Comparison of ENCODE assay signal across 17 cellular contexts in the genomic region with DNA sequence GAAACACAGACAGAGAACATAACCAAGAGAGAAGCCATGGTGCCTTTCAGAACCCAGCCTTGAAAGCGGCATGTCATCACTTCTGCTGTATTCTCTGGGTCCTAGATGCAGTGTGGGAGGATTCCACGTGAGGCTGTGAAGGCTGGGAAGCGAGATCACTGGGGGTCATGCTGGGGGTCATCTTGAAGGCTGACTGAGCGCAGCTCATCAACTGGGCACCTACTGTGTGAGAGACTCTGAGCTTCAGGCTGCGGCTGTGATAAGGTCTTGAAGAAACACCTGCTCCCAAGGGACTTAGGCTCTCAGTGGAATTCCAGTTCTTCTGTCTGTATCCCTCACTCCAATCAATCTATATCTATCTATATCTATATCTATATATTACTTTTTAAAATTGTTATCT.
DNase-seq lines count a peak whose midpoint lies in the region; ATAC-seq, FAIRE-seq and TF ChIP-seq lines count a peak whose summit lies in the region.
"Had no signal": no experiment of that assay in that cellular context is flagged by ENCODE, and none has a peak within 500 bp of the region (broad histone marks: within the 10 kb centered on the region; RNA-seq: fewer than 3 reads in every experiment).

No MANE protein-coding gene starts in this region.

- no TSS peak for BruUV-seq in K562 (replicated peaks; lab: Mats Ljungman, UMichigan)

- H3K9me3 ChIP-seq in heart right ventricle, result no peaks in the 10 kb centered on the region
- H3K9me3 ChIP-seq in Karpas-422 (ENCODE audit: low read length), result no peaks in the 10 kb centered on the region
- no peaks in the 10 kb centered on the region for H3K9me3 ChIP-seq in K562 (replicated peaks; ENCODE audit: control insufficient read depth, insufficient read depth, low read depth, low read length)
- no peaks in the 10 kb centered on the region for H3K9me3 ChIP-seq in sigmoid colon
- H3K9me3 ChIP-seq in thyroid gland, result no peaks in the 10 kb centered on the region
- H3K9me3 ChIP-seq: MG63 had no signal

- FAIRE-seq in K562 (lab: Jason Lieb, UNC) (no peak), urothelium cell line (lab: Jason Lieb, UNC) (no peak)
- FAIRE-seq: D721Med had no signal

- H3K9ac ChIP-seq in Karpas-422 (ENCODE audit: low read length) (peak overlapping the region; percentile 23; the same call in 1 of the 2 replicates), K562 (ENCODE audit: insufficient read depth in 1 of 2, low read depth in 2 of 2, low read length in 2 of 2) (no peak overlapping the region)

- intact Hi-C loops in heart right ventricle (cut with DNase I) (loop anchor here in 6 of 10 donors (2.0 to 10.0 kb wide), 4 partner anchors 18 to 92 kb away; a partner anchor contains a TSS), left ventricle myocardium superior (cut with micrococcal nuclease) (no loop called here), K562 (cut with micrococcal nuclease) (no loop called here), sigmoid colon (cut with DNase I) (no loop called here), thyroid gland (cut with DNase I) (no loop called here)

- H3K79me2 ChIP-seq in Karpas-422 (ENCODE audit: low read length), result no peaks in the 10 kb centered on the region
- H3K79me2 ChIP-seq in K562 (ENCODE audit: control insufficient read depth, insufficient read depth, low read length), result no peaks in the 10 kb centered on the region

- no peak for TF ChIP-seq RAD21 in K562 (CRISPR knock-in tag; conservative IDR thresholded peaks at IDR 0.05 in 1 of 2, IDR thresholded peaks at IDR 0.05 in 1 of 2)

- H3K4me3 ChIP-seq in heart right ventricle (no peak overlapping the region), Karpas-422 (ENCODE audit: low read length) (no peak overlapping the region), K562 (no peak overlapping the region), sigmoid colon (no peak overlapping the region), thyroid gland (replicated peaks in 1 of 3) (no peak overlapping the region)
- H3K4me3 ChIP-seq: MG63, SK-N-MC had no signal

- no peak for TF ChIP-seq POLR2A in K562 (conservative IDR thresholded peaks at IDR 0.05)
- no peak for TF ChIP-seq POLR2A in sigmoid colon (IDR thresholded peaks at IDR 0.05)
- no peak for TF ChIP-seq POLR2A in thyroid gland (IDR thresholded peaks at IDR 0.05)

- H3K36me3 ChIP-seq in heart right ventricle (no peaks in the 10 kb centered on the region), Karpas-422 (ENCODE audit: insufficient read depth, low read length) (no peaks in the 10 kb centered on the region), K562 (ENCODE audit: control insufficient read depth, insufficient read depth, low read length) (no peaks in the 10 kb centered on the region), sigmoid colon (no peaks in the 10 kb centered on the region), thyroid gland (no peaks in the 10 kb centered on the region)
- H3K36me3 ChIP-seq: MG63 had no signal

- POLR2A ChIA-PET in K562 (lab: Yijun Ruan, JAX), result interaction anchor here (0.5 to 0.6 kb wide), 2 partner anchors 9 to 127 kb away, joined by 3 to 4 read pairs; no protein-coding TSS in a partner anchor

- no peaks in the 10 kb centered on the region for H3K27me3 ChIP-seq in heart right ventricle
- H3K27me3 ChIP-seq in Karpas-422 (ENCODE audit: low read length), result no peaks in the 10 kb centered on the region; the same call in 1 of the 2 replicates
- peaks cover 2 to 26% of the 10 kb centered on the region in 2 experiments; a peak in 2 of 5 replicates for H3K27me3 ChIP-seq in K562 (ENCODE audit: control insufficient read depth in 2 of 2, insufficient read depth in 2 of 2, low read length in 2 of 2)
- no peaks in the 10 kb centered on the region for H3K27me3 ChIP-seq in sigmoid colon
- H3K27me3 ChIP-seq in thyroid gland, result no peaks in the 10 kb centered on the region
- H3K27me3 ChIP-seq: MG63 had no signal

- peaks cover 12 to 50% (median 37%) of the 10 kb centered on the region in 9 donors for H3K4me1 ChIP-seq in heart right ventricle
- H3K4me1 ChIP-seq in Karpas-422 (ENCODE audit: low read length), result peaks cover 85% of the 10 kb centered on the region
- H3K4me1 ChIP-seq in K562 (replicated peaks in 1 of 2; ENCODE audit: control insufficient read depth in 2 of 2, insufficient read depth in 2 of 2, low read length in 2 of 2), result peaks cover 4% of the 10 kb centered on the region in 2 experiments; a peak in 4 of 5 replicates
- H3K4me1 ChIP-seq in sigmoid colon, result peaks cover 0 to 37% (median 26%) of the 10 kb centered on the region in 4 donors
- peaks cover 9 to 41% of the 10 kb centered on the region in 2 donors for H3K4me1 ChIP-seq in thyroid gland

- no peaks in the 10 kb centered on the region for H3K9me1 ChIP-seq in K562 (ENCODE audit: control insufficient read depth, insufficient read depth, low read length)

- H4K20me1 ChIP-seq in Karpas-422 (ENCODE audit: insufficient read depth, low read depth, low read length), result no peaks in the 10 kb centered on the region
- 0 out of 2 replicates have a peak, but pooled peaks cover 6% of the 10 kb centered on the region for H4K20me1 ChIP-seq in K562 (replicated peaks; ENCODE audit: control insufficient read depth, insufficient read depth, low read length)

- TF ChIP-seq CTCF in heart right ventricle (IDR thresholded peaks at IDR 0.05) (no peak), K562 (IDR thresholded peaks at IDR 0.05 in 2 of 3, conservative IDR thresholded peaks at IDR 0.05 in 1 of 3; ENCODE audit: insufficient read depth in 2 of 3, low read depth in 1 of 3, low read length in 3 of 3) (no peak), sigmoid colon (IDR thresholded peaks at IDR 0.05) (no peak), thyroid gland (IDR thresholded peaks at IDR 0.05) (no peak)

- ATAC-seq in heart right ventricle, result no peak
- ATAC-seq in left ventricle myocardium superior, result no peak
- ATAC-seq in K562, result no peak
- no peak for ATAC-seq in HG03469 (IDR thresholded peaks at IDR 0.05; ENCODE audit: unreplicated experiment)

- H3K9me2 ChIP-seq in Karpas-422 (replicated peaks; ENCODE audit: insufficient read depth, low read length), result no peaks in the 10 kb centered on the region

- CTCF ChIA-PET in K562 (lab: Yijun Ruan, JAX; ENCODE audit: low intra/inter-chr PET ratio), result no interaction called here

- H3K4me2 ChIP-seq in Karpas-422 (ENCODE audit: low read depth, low read length, poor library complexity, severe bottlenecking), result peak overlapping the region; percentile 7
- H3K4me2 ChIP-seq in K562 (ENCODE audit: insufficient read depth, low read length), result no peak overlapping the region

- in situ Hi-C loops in K562 (cut with MboI), result no loop called here

- H2AFZ ChIP-seq in Karpas-422 (ENCODE audit: low read length) (no peak overlapping the region), K562 (ENCODE audit: low read depth, low read length) (no peak overlapping the region)

- DNase-seq in heart right ventricle (no peak), left ventricle myocardium superior (no peak), Karpas-422 (no peak), K562 (ENCODE audit: extremely low read depth in 1 of 4, low spot score in 3 of 4) (no peak), sigmoid colon (peak; percentile 53), thyroid gland (no peak), urothelium cell line (ENCODE audit: low spot score) (no peak)
- DNase-seq: MG63, NCI-H1048, NCI-H1436 treated with DMSO at 0.1 percent for 48 hours, NCI-H2029, NCI-H526 had no signal

- peak overlapping the region in 6 of 10 donors; percentile 76 to 97 (median 89) for H3K27ac ChIP-seq in heart right ventricle
- H3K27ac ChIP-seq in Karpas-422 (ENCODE audit: low read length), result peak overlapping the region; percentile 99
- H3K27ac ChIP-seq in K562 (ENCODE audit: extremely low read depth, low read depth, low read length), result no peak overlapping the region
- H3K27ac ChIP-seq in sigmoid colon, result peak overlapping the region in 2 of 4 donors; percentile 88 to 90
- no peak overlapping the region for H3K27ac ChIP-seq in thyroid gland
- H3K27ac ChIP-seq: C4-2B, HL-60, SK-N-MC had no signal

- WGBS in heart right ventricle, 2 donors, result 80 to 89% methylated on average over 5 of the region's 5 CpGs
- 0% methylated on average over 5 of the region's 5 CpGs for WGBS in K562 (ENCODE audit: insufficient coverage, low coverage, missing lambda C conversion rate)
- 77 to 88% methylated on average over 5 of the region's 5 CpGs for WGBS in sigmoid colon, 2 donors
- WGBS in thyroid gland, 2 donors, result 80% methylated on average over 5 of the region's 5 CpGs

- TF ChIP-seq EP300 in K562 (IDR thresholded peaks at IDR 0.05; ENCODE audit: low read length), result no peak
- TF ChIP-seq EP300 in sigmoid colon (IDR thresholded peaks at IDR 0.05), result no peak

TF ChIP-seq in K562, 482 proteins besides CTCF, POLR2A, EP300 and RAD21:
- no peak for TF ChIP-seq NR2C1 (IDR thresholded peaks at IDR 0.05)
- TF ChIP-seq NR2C1 (tag; IDR thresholded peaks at IDR 0.05), result no peak
- TF ChIP-seq, protein P1, sequence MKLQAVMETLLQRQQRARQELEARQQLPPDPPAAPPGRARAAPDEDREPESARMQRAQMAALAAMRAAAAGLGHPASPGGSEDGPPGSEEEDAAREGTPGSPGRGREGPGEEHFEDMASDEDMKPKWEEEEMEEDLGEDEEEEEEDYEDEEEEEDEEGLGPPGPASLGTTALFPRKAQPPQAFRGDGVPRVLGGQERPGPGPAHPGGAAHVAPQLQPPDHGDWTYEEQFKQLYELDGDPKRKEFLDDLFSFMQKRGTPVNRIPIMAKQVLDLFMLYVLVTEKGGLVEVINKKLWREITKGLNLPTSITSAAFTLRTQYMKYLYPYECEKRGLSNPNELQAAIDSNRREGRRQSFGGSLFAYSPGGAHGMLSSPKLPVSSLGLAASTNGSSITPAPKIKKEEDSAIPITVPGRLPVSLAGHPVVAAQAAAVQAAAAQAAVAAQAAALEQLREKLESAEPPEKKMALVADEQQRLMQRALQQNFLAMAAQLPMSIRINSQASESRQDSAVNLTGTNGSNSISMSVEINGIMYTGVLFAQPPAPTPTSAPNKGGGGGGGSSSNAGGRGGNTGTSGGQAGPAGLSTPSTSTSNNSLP (IDR thresholded peaks at IDR 0.05; ENCODE audit: borderline replicate concordance, low read depth, low read length), result no peak
- TF ChIP-seq, protein P2, sequence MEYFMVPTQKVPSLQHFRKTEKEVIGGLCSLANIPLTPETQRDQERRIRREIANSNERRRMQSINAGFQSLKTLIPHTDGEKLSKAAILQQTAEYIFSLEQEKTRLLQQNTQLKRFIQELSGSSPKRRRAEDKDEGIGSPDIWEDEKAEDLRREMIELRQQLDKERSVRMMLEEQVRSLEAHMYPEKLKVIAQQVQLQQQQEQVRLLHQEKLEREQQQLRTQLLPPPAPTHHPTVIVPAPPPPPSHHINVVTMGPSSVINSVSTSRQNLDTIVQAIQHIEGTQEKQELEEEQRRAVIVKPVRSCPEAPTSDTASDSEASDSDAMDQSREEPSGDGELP (CRISPR knock-in tag; IDR thresholded peaks at IDR 0.05; ENCODE audit: borderline replicate concordance), result no peak
- peak; percentile 54; the same call in 1 of the 2 replicates for TF ChIP-seq ZKSCAN1 (IDR thresholded peaks at IDR 0.05; ENCODE audit: low read depth, low read length)

Comparison
In these comparisons a context has a peak if more than half of its experiments do, and no peak if none do; other contexts are left out.
1. intact Hi-C loops: an anchor here in heart right ventricle (2.0 to 10.0 kb wide); none called in left ventricle myocardium superior, K562, sigmoid colon and thyroid gland.
2. H3K27ac ChIP-seq: peak in heart right ventricle (6 of 10) and Karpas-422 (single experiment); none in K562 (single experiment) and thyroid gland (0 of 3).